In genomic region chr4:96154676-96155075, GRCh38 we compare ENCODE assay signal across 15 cellular contexts.
DNase-seq lines count a peak whose midpoint lies in the region; TF ChIP-seq lines count a peak whose summit lies in the region.
"Had no signal": no experiment of that assay in that cellular context is flagged by ENCODE, and none has a peak within 500 bp of the region (broad histone marks: within the 10 kb centered on the region; RNA-seq: fewer than 3 reads in every experiment).

No MANE protein-coding gene starts in this region.

- H3K4me1 Mint-ChIP-seq in nephron progenitor cell = peaks cover 5% of the 10 kb centered on the region
- H3K4me1 Mint-ChIP-seq: B cell, GM23338 had no signal

- H3K4me3 Mint-ChIP-seq in nephron progenitor cell = no peak overlapping the region
- H3K4me3 Mint-ChIP-seq: B cell; CD4-positive, alpha-beta T cell; GM23338; H9 had no signal

- H3K27ac Mint-ChIP-seq in nephron progenitor cell = no peak overlapping the region
- H3K27ac Mint-ChIP-seq: B cell; CD4-positive, alpha-beta T cell; GM23338; H9 had no signal

- DNase-seq in H4 (ENCODE audit: low spot score) (peak; percentile 8), RPMI7951 (ENCODE audit: low read depth) (peak; percentile 38), astrocyte of the spinal cord (ENCODE audit: low read depth, low spot score) (peak; percentile 64), retinal pigment epithelial cell (ENCODE audit: low read depth) (peak; percentile 21), nephron progenitor cell (no peak), GM13977 (ENCODE audit: low spot score) (no peak), NCI-H2029 treated with DMSO at 0.1 percent for 48 hours (lab: John Stamatoyannopoulos, UW) (no peak)
- DNase-seq: C1 segment of cervical spinal cord; CD4-positive, alpha-beta T cell; DMS153; DMS79 treated with DMSO at 0.1 percent for 48 hours; EL; H9 had no signal

- TF ChIP-seq CTCF in astrocyte of the spinal cord (IDR thresholded peaks at IDR 0.05; ENCODE audit: low read depth, low read length) (no peak), retinal pigment epithelial cell (conservative IDR thresholded peaks at IDR 0.05; ENCODE audit: low read depth, low read length) (no peak), nephron progenitor cell (IDR thresholded peaks at IDR 0.05) (no peak), GM13977 (IDR thresholded peaks at IDR 0.05; ENCODE audit: extremely low read depth, insufficient read depth, missing control alignments) (no peak)

- no peak overlapping the region for H3K4me3 ChIP-seq in astrocyte of the spinal cord (ENCODE audit: low read depth, low read length)
- no peak overlapping the region for H3K4me3 ChIP-seq in retinal pigment epithelial cell (ENCODE audit: low read length)
- H3K4me3 ChIP-seq: GM23338 had no signal

- H3K27me3 Mint-ChIP-seq in nephron progenitor cell (ENCODE audit: low read depth, poor library complexity) = no peaks in the 10 kb centered on the region
- H3K27me3 Mint-ChIP-seq: B cell; CD4-positive, alpha-beta T cell had no signal

- no peaks in the 10 kb centered on the region for H3K9me3 Mint-ChIP-seq in nephron progenitor cell
- H3K9me3 Mint-ChIP-seq: CD4-positive, alpha-beta T cell; GM23338; H9 had no signal

- no peaks in the 10 kb centered on the region for H3K36me3 Mint-ChIP-seq in nephron progenitor cell (ENCODE audit: low read depth)

- in situ Hi-C loops in astrocyte of the spinal cord (cut with HindIII; ENCODE audit: low sequenced_read_pairs) = no loop called here
- in situ Hi-C loops in GM13977 (cut with MboI; ENCODE audit: low pct_unique_long_range_greater_than_20kb, low sequenced_read_pairs, unreplicated experiment) = no loop called here

Comparison
In these comparisons a context has a peak if more than half of its experiments do, and no peak if none do; other contexts are left out.
1. DNase-seq: peak in H4 (single experiment), RPMI7951 (single experiment), astrocyte of the spinal cord (single experiment) and retinal pigment epithelial cell (single experiment); none in nephron progenitor cell (single experiment), GM13977 (single experiment) and NCI-H2029 treated with DMSO at 0.1 percent for 48 hours (single experiment).